ENCODE assay signal across 8 cellular contexts in genomic region chr2:240433973-240434727, GRCh38. TPM values are rescaled to one million over a fixed set of nuclear protein-coding genes. Genes with fewer than 3 reads are reported as not detected.
DNase-seq lines count a peak whose midpoint lies in the region; ATAC-seq, FAIRE-seq and TF ChIP-seq lines count a peak whose summit lies in the region.

No MANE protein-coding gene starts in this region.

- no peak for FAIRE-seq in small intestine (lab: Jason Lieb, UNC)

- H3K9me3 Mint-ChIP-seq in dendritic cell treated with granulocyte-macrophage colony-stimulating factor and Interleukin-4, amounts not matched to agents 40 ng/mL and 50 ng/mL, for 4 days: no peaks in the 10 kb centered on the region

- no peak for TF ChIP-seq EP300 in transverse colon (IDR thresholded peaks at IDR 0.05; ENCODE audit: low read depth)

- peaks cover 6% of the 10 kb centered on the region for H3K4me1 Mint-ChIP-seq in dendritic cell treated with granulocyte-macrophage colony-stimulating factor and Interleukin-4, amounts not matched to agents 40 ng/mL and 50 ng/mL, for 4 days (ENCODE audit: low read depth)

- no peak overlapping the region for H3K4ac ChIP-seq in mesendoderm (ENCODE audit: low read depth, low read length)

- H3K27me3 ChIP-seq in mesendoderm (ENCODE audit: insufficient read depth, low read length, poor library complexity) (peaks cover 4% of the 10 kb centered on the region), transverse colon (peaks cover 22% of the 10 kb centered on the region), small intestine (ENCODE audit: control insufficient read depth in 2 of 2, insufficient read depth in 2 of 2, low read length in 2 of 2) (peaks cover 7 to 17% of the 10 kb centered on the region in 2 donors)

- H3K4me1 ChIP-seq in ES-I3 (ENCODE audit: insufficient read depth, low read length) (no peaks in the 10 kb centered on the region; the same call in 1 of the 2 replicates), mesendoderm (ENCODE audit: control insufficient read depth, low read depth, low read length) (peaks cover 1% of the 10 kb centered on the region), transverse colon (peaks cover 14 to 36% (median 22%) of the 10 kb centered on the region in 4 donors), small intestine (ENCODE audit: control insufficient read depth in 2 of 2, insufficient read depth in 1 of 2, low read depth in 1 of 2, low read length in 1 of 2) (peaks cover 2% of the 10 kb centered on the region in 2 donors)

- H3K27ac ChIP-seq in RWPE1: peak overlapping the region; percentile 100
- no peak overlapping the region for H3K27ac ChIP-seq in mesendoderm (ENCODE audit: low read depth, low read length)
- H3K27ac ChIP-seq in transverse colon: peak overlapping the region; percentile 84 to 94 (median 92)
- peak overlapping the region in 1 of 2 donors; percentile 60 for H3K27ac ChIP-seq in small intestine (ENCODE audit: low read depth in 1 of 2, low read length in 1 of 2)

- H2AK5ac ChIP-seq in mesendoderm (ENCODE audit: low read length): no peak overlapping the region

- intact Hi-C loops in dendritic cell treated with granulocyte-macrophage colony-stimulating factor and Interleukin-4, amounts not matched to agents 40 ng/mL and 50 ng/mL, for 4 days (cut with micrococcal nuclease): no loop called here
- intact Hi-C loops in transverse colon (cut with DNase I; ENCODE audit: low total_unique reads): no loop called here

- H3K23ac ChIP-seq in mesendoderm (ENCODE audit: low read length): peak overlapping the region; percentile 29

- no peak overlapping the region for H2BK15ac ChIP-seq in mesendoderm (replicated peaks; ENCODE audit: low read depth)

- TF ChIP-seq POLR2A in transverse colon (IDR thresholded peaks at IDR 0.05): no peak

- no peaks in the 10 kb centered on the region for H3K79me1 ChIP-seq in mesendoderm (ENCODE audit: low read length)

- no peaks in the 10 kb centered on the region for H3K79me2 ChIP-seq in mesendoderm (ENCODE audit: control insufficient read depth, insufficient read depth, low read length)

- H3K56ac ChIP-seq in mesendoderm (ENCODE audit: low read length): peak overlapping the region; percentile 54

- no peak overlapping the region for H2BK120ac ChIP-seq in mesendoderm (ENCODE audit: low read depth, low read length)

- DNase-seq in RWPE1 (ENCODE audit: low spot score) (peak; percentile 97), mesendoderm (no peak), transverse colon (peak; percentile 39), D341Med (ENCODE audit: low spot score) (no peak), small intestine (no peak)

- TF ChIP-seq CTCF in RWPE1 (conservative IDR thresholded peaks at IDR 0.05; ENCODE audit: low read depth) (no peak), transverse colon (IDR thresholded peaks at IDR 0.05) (no peak)

- H2BK5ac ChIP-seq in mesendoderm (ENCODE audit: low read length): no peak overlapping the region

- no peak overlapping the region for H4K8ac ChIP-seq in mesendoderm (ENCODE audit: low read depth, low read length)

- CTCF ChIA-PET in RWPE1 (lab: Yijun Ruan, JAX): interaction anchor here (0.6 to 1.3 kb wide), 3 partner anchors 63 to 202 kb away, joined by 4 to 5 read pairs (median 4); no protein-coding TSS in a partner anchor

- WGBS in mesendoderm (ENCODE audit: extremely low coverage, insufficient coverage, low lambda C conversion rate): no CpG with 5 or more reads among the region's 16 CpGs
- WGBS in transverse colon (ENCODE audit: low coverage in 1 of 2), 2 donors: 78% methylated on average over 15 of the region's 16 CpGs; no CpG with 5 or more reads in 1 of the 2 donors
- 68 to 80% (median 71%) methylated on average over 16 of the region's 16 CpGs for WGBS in small intestine, 3 donors

- peak overlapping the region; percentile 91 for H3K4me2 ChIP-seq in mesendoderm (ENCODE audit: low read length)

- H3K36me3 Mint-ChIP-seq in dendritic cell treated with granulocyte-macrophage colony-stimulating factor and Interleukin-4, amounts not matched to agents 40 ng/mL and 50 ng/mL, for 4 days (ENCODE audit: low read depth): no peaks in the 10 kb centered on the region

- no peaks in the 10 kb centered on the region for H3K36me3 ChIP-seq in ES-I3 (ENCODE audit: insufficient read depth, low read length)
- H3K36me3 ChIP-seq in mesendoderm (ENCODE audit: control insufficient read depth, insufficient read depth, low read length): no peaks in the 10 kb centered on the region
- no peaks in the 10 kb centered on the region for H3K36me3 ChIP-seq in transverse colon
- H3K36me3 ChIP-seq in small intestine (ENCODE audit: control insufficient read depth in 2 of 2, insufficient read depth in 2 of 2, low read length in 2 of 2): no peaks in the 10 kb centered on the region

- H4K5ac ChIP-seq in mesendoderm (ENCODE audit: low read length): no peak overlapping the region

- H3K27ac Mint-ChIP-seq in dendritic cell treated with granulocyte-macrophage colony-stimulating factor and Interleukin-4, amounts not matched to agents 40 ng/mL and 50 ng/mL, for 4 days: no peak overlapping the region

- peak overlapping the region; percentile 67 for H3K4me3 Mint-ChIP-seq in dendritic cell treated with granulocyte-macrophage colony-stimulating factor and Interleukin-4, amounts not matched to agents 40 ng/mL and 50 ng/mL, for 4 days

- in situ Hi-C loops in transverse colon (cut with MboI; ENCODE audit: low pct_ligation_motif_present in 1 of 4, low pct_unique_long_range_greater_than_20kb in 1 of 4, low sequenced_read_pairs in 3 of 4): loop anchor here (10.0 to 25.0 kb wide), 3 partner anchors 197 to 209 kb away; no protein-coding TSS in a partner anchor

- peaks cover 3% of the 10 kb centered on the region; the same call in 1 of the 2 replicates for H3K9me3 ChIP-seq in ES-I3 (ENCODE audit: control insufficient read depth, insufficient read depth, low read length)
- no peaks in the 10 kb centered on the region for H3K9me3 ChIP-seq in transverse colon
- no peaks in the 10 kb centered on the region for H3K9me3 ChIP-seq in small intestine (ENCODE audit: control insufficient read depth, low read depth)

- H3K18ac ChIP-seq in mesendoderm (ENCODE audit: low read length): no peak overlapping the region

- ATAC-seq in GM21423 (IDR thresholded peaks at IDR 0.05; ENCODE audit: unreplicated experiment): no peak

- POLR2A ChIA-PET in RWPE1 (lab: Yijun Ruan, JAX; ENCODE audit: low non-redundant PET): interaction anchor here (0.6 kb wide), 1 partner anchor 299 kb away, joined by 14 read pairs; no protein-coding TSS in a partner anchor

- peak overlapping the region; percentile 73; the same call in 1 of the 2 replicates for H3K9ac ChIP-seq in ES-I3 (ENCODE audit: low read depth, low read length)
- peak overlapping the region; percentile 76 for H3K9ac ChIP-seq in mesendoderm (ENCODE audit: low read length)

- H3K4me3 ChIP-seq in mesendoderm (ENCODE audit: low read length): no peak overlapping the region
- peak overlapping the region in 3 of 4 donors; percentile 73 to 86 (median 78) for H3K4me3 ChIP-seq in transverse colon
- peak overlapping the region in 1 of 2 donors; percentile 71 for H3K4me3 ChIP-seq in small intestine (ENCODE audit: low read depth in 1 of 2, low read length in 2 of 2)

- H3K27me3 Mint-ChIP-seq in dendritic cell treated with granulocyte-macrophage colony-stimulating factor and Interleukin-4, amounts not matched to agents 40 ng/mL and 50 ng/mL, for 4 days: peaks cover 56% of the 10 kb centered on the region

RNA-seq across cellular contexts. Expression of gene GPC1, which starts 1.3 kb away (rescaled TPM):
- polyA plus RNA-seq in mesendoderm (2013, experiment 1 of 2): 13.5 TPM
- polyA plus RNA-seq in mesendoderm (2013, experiment 2 of 2): 14.4 TPM
- total RNA-seq in transverse colon: 10 to 100 TPM; 10.4 to 31.8 (median 18.0) TPM
- polyA plus RNA-seq in small intestine: 10 to 100 TPM in 1 of 3 donors, 1 to 10 TPM in 1, under 1 TPM in 1; 0.89 to 15.5 (median 2.7) TPM

Comparison
In these comparisons a context has a peak if more than half of its experiments do, and no peak if none do; other contexts are left out.
1. DNase-seq: peak in RWPE1 (single experiment) and transverse colon (single experiment); none in mesendoderm (single experiment), D341Med (single experiment) and small intestine (single experiment).